In genomic region chr2:46136953-46137352, GRCh38 we compare ENCODE assay signal across 1 cellular context.
TF ChIP-seq lines count a peak whose summit lies in the region.

No MANE protein-coding gene starts in this region.

TF ChIP-seq in K562, 482 proteins besides CTCF, POLR2A, EP300 and RAD21 (continued from another document):
- TF ChIP-seq ATF6 (CRISPR knock-in tag; IDR thresholded peaks at IDR 0.05) (no peak), MCM5 (IDR thresholded peaks at IDR 0.05; ENCODE audit: low read depth) (no peak), STAG1 (CRISPR knock-in tag; IDR thresholded peaks at IDR 0.05; ENCODE audit: borderline replicate concordance) (no peak), ATF4 (CRISPR knock-in tag; IDR thresholded peaks at IDR 0.05) (0 out of 2 replicates have a peak, but pooled peaks have one; percentile 53), ATF3 (IDR thresholded peaks at IDR 0.05) (peak; percentile 39; the same call in 1 of the 2 replicates), ATF3 (CRISPR knock-in tag; conservative IDR thresholded peaks at IDR 0.05) (no peak), ZFP36 (IDR thresholded peaks at IDR 0.05; ENCODE audit: low read depth, low read length, partially characterized antibody) (no peak), CEBPG (CRISPR knock-in tag; IDR thresholded peaks at IDR 0.05) (0 out of 2 replicates have a peak, but pooled peaks have one; percentile 19), CEBPG (tag; conservative IDR thresholded peaks at IDR 0.05 in 1 of 2, IDR thresholded peaks at IDR 0.05 in 1 of 2) (peak in 1 of 2 experiments; percentile 71; a peak in 2 of 4 replicates)
